9 cellular contexts compared by ENCODE assay signal in the genomic region with DNA sequence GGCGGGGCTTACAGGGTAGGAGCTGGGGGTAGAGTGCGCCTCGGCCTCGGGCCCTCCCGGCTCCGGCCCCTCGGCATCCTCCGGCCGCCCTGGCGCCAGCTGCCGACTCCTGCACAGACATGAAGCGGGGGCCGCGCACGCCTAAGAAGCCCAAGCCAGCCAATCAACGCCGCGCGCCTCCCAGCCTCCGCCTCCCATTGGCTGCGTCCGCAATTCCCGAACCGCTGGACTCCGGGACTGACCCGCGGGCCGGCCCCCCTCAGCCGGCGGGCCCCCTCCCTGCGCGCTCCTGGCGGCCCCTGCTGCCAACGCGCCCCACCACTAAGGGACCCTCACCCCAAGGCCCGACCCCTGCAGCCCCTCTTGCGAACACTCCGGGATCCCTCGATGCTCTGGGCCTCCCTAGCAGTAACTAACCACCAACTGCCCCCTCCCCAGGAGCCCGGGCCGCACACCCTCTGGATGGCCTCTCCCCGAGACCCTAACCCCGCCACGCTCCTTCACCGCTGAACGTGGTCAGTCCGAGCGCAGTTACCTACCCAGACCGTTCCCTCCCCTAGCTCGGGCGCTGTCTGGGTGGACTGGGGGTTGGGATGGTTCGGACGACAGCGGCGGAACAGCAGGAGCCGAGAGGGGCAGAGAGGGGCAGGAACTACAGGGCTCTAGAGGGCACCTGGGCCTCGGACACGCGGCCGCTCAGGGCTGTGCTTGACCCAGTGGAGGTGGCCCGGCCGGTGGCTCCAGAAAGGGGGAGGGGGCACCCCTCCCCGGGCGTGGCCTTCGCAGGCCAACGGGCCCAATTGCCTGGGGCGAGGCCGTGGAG. TPM values are rescaled to one million over a fixed set of nuclear protein-coding genes. Genes with fewer than 3 reads are reported as not detected.
DNase-seq lines count a peak whose midpoint lies in the region; ATAC-seq, FAIRE-seq and TF ChIP-seq lines count a peak whose summit lies in the region.
"Had no signal": no experiment of that assay in that cellular context is flagged by ENCODE, and none has a peak within 500 bp of the region (broad histone marks: within the 10 kb centered on the region; RNA-seq: fewer than 3 reads in every experiment).

No MANE protein-coding gene starts in this region.

- H3K36me3 ChIP-seq in SJSA1 = peaks cover 61% of the 10 kb centered on the region
- peaks cover 0 to 3% of the 10 kb centered on the region in 2 donors for H3K36me3 ChIP-seq in kidney (ENCODE audit: control insufficient read depth in 1 of 2, insufficient read depth in 2 of 2, low read length in 2 of 2)
- H3K36me3 ChIP-seq in skeletal muscle tissue (ENCODE audit: control insufficient read depth in 3 of 3, insufficient read depth in 3 of 3, low read length in 3 of 3) = no peaks in the 10 kb centered on the region

- H3K4me1 ChIP-seq in SJSA1 (replicated peaks) (peaks cover 56% of the 10 kb centered on the region), kidney (ENCODE audit: control insufficient read depth in 1 of 2, insufficient read depth in 1 of 2, low read depth in 1 of 2, low read length in 2 of 2) (peaks cover 4 to 15% of the 10 kb centered on the region in 2 donors), skeletal muscle tissue (ENCODE audit: control insufficient read depth in 3 of 3, insufficient read depth in 3 of 3, low read length in 3 of 3) (peaks cover 37 to 67% (median 52%) of the 10 kb centered on the region in 3 donors)

- H3K27me3 ChIP-seq in SJSA1 (replicated peaks) (no peaks in the 10 kb centered on the region), skeletal muscle tissue (ENCODE audit: control insufficient read depth in 3 of 3, insufficient read depth in 3 of 3, low read length in 3 of 3) (peaks cover 92 to 95% (median 93%) of the 10 kb centered on the region in 3 donors)

- no peak for FAIRE-seq in kidney (lab: Jason Lieb, UNC)
- FAIRE-seq: A204.1 had no signal

- TF ChIP-seq CTCF in choroid plexus epithelial cell (conservative IDR thresholded peaks at IDR 0.05; ENCODE audit: low read depth, low read length) (no peak), kidney (IDR thresholded peaks at IDR 0.05; ENCODE audit: borderline replicate concordance, extremely low read depth, insufficient read depth) (no peak)

- in situ Hi-C loops in KBM-7 (cut with MboI; ENCODE audit: low pct_unique_long_range_greater_than_20kb, low sequenced_read_pairs) = loop anchor here (10.0 kb wide), 1 partner anchor 53 kb away; no protein-coding TSS in a partner anchor

- H3K27ac ChIP-seq in SJSA1 (peak overlapping the region; percentile 94), kidney (ENCODE audit: low read depth in 2 of 2, low read length in 2 of 2) (peak overlapping the region; percentile 85 to 90), skeletal muscle tissue (ENCODE audit: low read depth, low read length) (peak overlapping the region; percentile 60)

- intact Hi-C loops in kidney (cut with DNase I) = no loop called here

- H3K9ac ChIP-seq in kidney (ENCODE audit: low read length in 2 of 2) = peak overlapping the region; percentile 48 to 56
- H3K9ac ChIP-seq in skeletal muscle tissue (ENCODE audit: low read depth in 1 of 3, low read length in 3 of 3) = peak overlapping the region; percentile 33 to 74 (median 59)

- peaks cover 2% of the 10 kb centered on the region for H3K9me3 ChIP-seq in SJSA1 (replicated peaks)
- no peaks in the 10 kb centered on the region for H3K9me3 ChIP-seq in kidney (ENCODE audit: control insufficient read depth in 1 of 2, low read length in 2 of 2)
- no peaks in the 10 kb centered on the region for H3K9me3 ChIP-seq in skeletal muscle tissue (ENCODE audit: control insufficient read depth in 3 of 3, low read length in 3 of 3)

- DNase-seq in NCI-H1417 (lab: John Stamatoyannopoulos, UW) (peak; percentile 73 to 91 (median 90)), NCI-H1417 treated with DMSO at 0.1 percent for 48 hours (lab: John Stamatoyannopoulos, UW) (no peak), KBM-7 (peak; percentile 88), SJSA1 (ENCODE audit: low read depth in 1 of 2, low spot score in 2 of 2) (peak; percentile 83 to 91), choroid plexus epithelial cell (ENCODE audit: low read depth) (peak; percentile 76), kidney (peak; percentile 95)

- no peak for ATAC-seq in HG03175 (IDR thresholded peaks at IDR 0.05; ENCODE audit: unreplicated experiment)

- peak overlapping the region; percentile 84 for H3K4me3 ChIP-seq in SJSA1
- H3K4me3 ChIP-seq in choroid plexus epithelial cell (ENCODE audit: low read depth, low read length) = peak overlapping the region; percentile 63
- H3K4me3 ChIP-seq in kidney (ENCODE audit: low read length in 2 of 2) = peak overlapping the region; percentile 65 to 78
- peak overlapping the region; percentile 64 to 78 (median 71) for H3K4me3 ChIP-seq in skeletal muscle tissue (ENCODE audit: low read length in 3 of 3)

RNA-seq across cellular contexts. Expression of a gene that starts 5.0 kb away (rescaled TPM):
- total RNA-seq in SJSA1 (2014; rRNA removed; shearing (Covaris generic)) = 14.9 and 15.5 TPM in 2 replicates
- total RNA-seq in kidney (31.4 TPM), skeletal muscle tissue (0.52 TPM)
- 22.9 TPM for polyA plus RNA-seq in kidney (ENCODE audit: insufficient read depth, low read depth, low replicate concordance)

RNA-seq across cellular contexts. Expression of a gene that starts 21.3 kb away (rescaled TPM):
- total RNA-seq in SJSA1 (2014; rRNA removed; shearing (Covaris generic)) = not detected in 2 replicates
- total RNA-seq in kidney (not detected), skeletal muscle tissue (not detected)
- polyA plus RNA-seq in kidney (ENCODE audit: insufficient read depth, low read depth, low replicate concordance) = not detected

Comparison
In these comparisons a context has a peak if more than half of its experiments do, and no peak if none do; other contexts are left out.
1. RNA of a gene that starts 5.0 kb away (total RNA-seq): 31.4 TPM in kidney (single experiment) and 14.9 to 15.5 TPM in SJSA1; 0.52 TPM in skeletal muscle tissue (single experiment); every median in the first group is over 10 times any median in the second.
2. Peak in every context shown above with its lines, with median percentiles within 50 percentile points of each other: H3K27ac ChIP-seq and H3K4me3 ChIP-seq.